Comparison of ENCODE assay signal across 7 cellular contexts in the genomic region with DNA sequence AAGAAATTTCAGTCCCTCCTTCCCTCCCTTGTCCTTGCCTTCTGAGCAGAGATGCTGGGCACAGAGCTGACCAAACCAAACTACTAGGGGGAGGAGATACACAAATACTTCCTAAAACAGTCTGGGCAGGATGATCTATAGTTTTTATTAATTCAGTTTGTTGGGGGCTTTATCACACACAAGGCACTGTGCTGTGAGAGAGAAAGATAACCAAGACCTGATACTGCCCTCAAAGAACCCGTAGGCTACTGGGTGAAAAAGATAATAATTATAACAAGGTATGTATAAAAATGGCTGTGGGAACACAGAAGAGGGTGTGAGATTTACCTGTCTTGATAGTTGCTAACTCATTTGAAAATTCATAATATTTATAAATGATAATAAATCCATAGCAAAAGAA.
"Had no signal": no experiment of that assay in that cellular context is flagged by ENCODE, and none has a peak within 500 bp of the region (broad histone marks: within the 10 kb centered on the region; RNA-seq: fewer than 3 reads in every experiment).

No MANE protein-coding gene starts in this region.

- H3K27ac ChIP-seq: GM23248 had no signal

- H3K4me1 ChIP-seq: HAP-1 had no signal

- H3K4me3 ChIP-seq: GM23248, HAP-1 had no signal

- ATAC-seq: HCT116, HepG2 had no signal

- DNase-seq: GM23248, GOT3, H7, HFFc6 had no signal

- H3K9me3 ChIP-seq: HAP-1 had no signal

- H3K36me3 ChIP-seq: HAP-1 had no signal
